In genomic region chr16:87249425-87249824, GRCh38 we compare ENCODE assay signal across 21 cellular contexts.
"Had no signal": no experiment of that assay in that cellular context is flagged by ENCODE, and none has a peak within 500 bp of the region (broad histone marks: within the 10 kb centered on the region; RNA-seq: fewer than 3 reads in every experiment).

No MANE protein-coding gene starts in this region.

- DNase-seq: Kasumi-1, MM.1S, NCI-H1092 treated with DMSO at 0.1 percent for 48 hours, NCI-H1436, NCI-H187, NCI-H2029, NCI-H2081 treated with DMSO at 0.1 percent for 48 hours, NCI-H2171, NCI-H226, NCI-H446, NCI-H510A, NCI-H524 treated with DMSO at 0.1 percent for 48 hours, NCI-H69, NCI-H774, Right ventricle myocardium superior, RPMI8226, SIG-M5, SW 1271 had no signal

- H3K27me3 ChIP-seq: SJSA1 had no signal

- H3K4me2 ChIP-seq: KMS-11 had no signal

- H3K27ac ChIP-seq: KMS-11, SJSA1, SK-N-MC had no signal

- H3K4me3 ChIP-seq: SJSA1, SK-N-MC had no signal

- H3K36me3 ChIP-seq: SJSA1 had no signal

- H3K9me3 ChIP-seq: SJSA1 had no signal

- H3K9ac ChIP-seq: KMS-11 had no signal
